ENCODE assay signal across 8 cellular contexts in the genomic region with DNA sequence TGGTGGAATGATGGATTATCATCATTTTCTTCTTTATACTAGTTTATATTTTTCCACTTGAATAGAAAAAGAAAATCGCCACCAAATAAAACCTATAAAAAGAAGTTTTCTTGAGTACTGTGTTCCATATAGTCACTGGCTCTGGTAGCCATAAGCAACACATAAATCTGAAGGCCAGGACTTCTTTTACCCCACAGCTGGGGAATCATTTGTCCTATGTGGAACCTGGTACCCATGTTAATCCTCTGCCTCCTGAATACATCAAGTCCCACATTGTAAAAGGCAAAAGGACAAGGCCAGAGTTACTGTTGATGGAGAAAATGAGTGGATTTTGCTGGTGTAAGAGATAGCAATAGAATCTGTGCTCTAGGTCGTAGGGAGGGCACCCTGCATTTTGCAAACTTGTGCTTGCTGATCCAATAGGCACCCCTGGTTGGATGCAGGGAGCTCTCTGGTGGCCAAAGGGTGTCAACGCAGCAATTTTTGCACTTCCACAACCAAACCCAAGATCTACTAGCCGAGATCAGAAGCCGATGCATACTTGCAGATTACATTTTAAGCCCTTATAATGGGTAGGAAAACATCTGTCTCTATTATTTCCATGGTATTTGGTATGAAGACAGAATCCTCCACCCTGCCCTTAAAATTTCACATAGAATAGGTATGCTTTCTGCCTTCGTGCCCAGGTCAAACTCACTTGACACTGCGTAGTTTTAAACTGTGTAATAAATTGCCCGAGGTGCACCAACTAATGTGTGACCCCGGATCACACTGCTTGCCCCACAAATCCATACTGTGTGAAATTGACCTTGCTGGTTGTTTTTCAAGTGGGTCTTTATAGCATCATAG.
DNase-seq lines count a peak whose midpoint lies in the region; ATAC-seq, FAIRE-seq and TF ChIP-seq lines count a peak whose summit lies in the region.

No MANE protein-coding gene starts in this region.

- H3K36me3 ChIP-seq in Karpas-422 (ENCODE audit: insufficient read depth, low read length) (no peaks in the 10 kb centered on the region), Panc1 (ENCODE audit: control insufficient read depth, insufficient read depth, low read length) (no peaks in the 10 kb centered on the region), kidney (ENCODE audit: control insufficient read depth in 1 of 2, insufficient read depth in 2 of 2, low read length in 2 of 2) (no peaks in the 10 kb centered on the region)

- TF ChIP-seq CTCF in Panc1 (IDR thresholded peaks at IDR 0.05) = peak; percentile 68
- TF ChIP-seq CTCF in kidney (IDR thresholded peaks at IDR 0.05; ENCODE audit: borderline replicate concordance, extremely low read depth, insufficient read depth) = peak; percentile 58

- H4K20me1 ChIP-seq in Karpas-422 (ENCODE audit: insufficient read depth, low read depth, low read length) = no peaks in the 10 kb centered on the region

- peak; percentile 32 for FAIRE-seq in kidney (lab: Jason Lieb, UNC)

- in situ Hi-C loops in Panc1 (cut with HindIII; ENCODE audit: low pct_unique_long_range_greater_than_20kb, low sequenced_read_pairs) = no loop called here

- POLR2A ChIA-PET in Panc1 (lab: Charles Lee) = no interaction called here

- H3K27ac ChIP-seq in Karpas-422 (ENCODE audit: low read length) = no peak overlapping the region
- H3K27ac ChIP-seq in Panc1 (ENCODE audit: low read length) = no peak overlapping the region
- peak overlapping the region; percentile 71 to 74 for H3K27ac ChIP-seq in kidney (ENCODE audit: low read depth in 2 of 2, low read length in 2 of 2)

- H3K79me2 ChIP-seq in Karpas-422 (ENCODE audit: low read length) = no peaks in the 10 kb centered on the region

- H3K27me3 ChIP-seq in Karpas-422 (ENCODE audit: low read length) (no peaks in the 10 kb centered on the region), Panc1 (ENCODE audit: control insufficient read depth, insufficient read depth, low read length) (no peaks in the 10 kb centered on the region; the same call in 1 of the 2 replicates)

- H3K4me2 ChIP-seq in Karpas-422 (ENCODE audit: low read depth, low read length, poor library complexity, severe bottlenecking) = no peak overlapping the region

- H3K4me3 ChIP-seq in Karpas-422 (ENCODE audit: low read length) (no peak overlapping the region), Panc1 (ENCODE audit: low read depth in 2 of 2, low read length in 2 of 2) (0 out of 4 replicates have a peak overlapping the region, but pooled peaks of 1 of the 2 experiments have one; percentile 4), kidney (ENCODE audit: low read length in 2 of 2) (peak overlapping the region in 1 of 2 donors; percentile 12)

- H3K4me1 ChIP-seq in Karpas-422 (ENCODE audit: low read length) = no peaks in the 10 kb centered on the region
- H3K4me1 ChIP-seq in Panc1 (ENCODE audit: control insufficient read depth, insufficient read depth, low read length) = no peaks in the 10 kb centered on the region
- H3K4me1 ChIP-seq in kidney (ENCODE audit: control insufficient read depth in 1 of 2, insufficient read depth in 1 of 2, low read depth in 1 of 2, low read length in 2 of 2) = peaks cover 25 to 47% of the 10 kb centered on the region in 2 donors

- DNase-seq in D341Med (ENCODE audit: low spot score) = peak; percentile 68
- peak; percentile 82 for DNase-seq in Karpas-422
- DNase-seq in Panc1 (ENCODE audit: low read depth, low spot score) = peak; percentile 39
- peak; percentile 39 for DNase-seq in brain pericyte (ENCODE audit: low read depth, low spot score)
- DNase-seq in kidney = peak; percentile 78
- peak; percentile 39 for DNase-seq in stimulated activated CD4-positive, alpha-beta T cell treated with anti-CD3 and anti-CD28 coated beads, Interleukin-1b, Interleukin-23, amount 100 ng/mL, for 48 hours

- H2AFZ ChIP-seq in Karpas-422 (ENCODE audit: low read length) = no peak overlapping the region

- ATAC-seq in GM19397 (IDR thresholded peaks at IDR 0.05; ENCODE audit: unreplicated experiment) (peak; percentile 45), Panc1 (0 out of 2 replicates have a peak, but pooled peaks have one; percentile 65), HG02610 (IDR thresholded peaks at IDR 0.05; ENCODE audit: unreplicated experiment) (no peak)

- CTCF ChIA-PET in Panc1 (lab: Charles Lee) = no interaction called here

- intact Hi-C loops in Panc1 (cut with micrococcal nuclease; ENCODE audit: unreplicated experiment) (loop anchor here (2.0 kb wide), 1 partner anchor 348 kb away; no protein-coding TSS in a partner anchor), kidney (cut with DNase I) (no loop called here)

- H3K9me3 ChIP-seq in Karpas-422 (ENCODE audit: low read length) (no peaks in the 10 kb centered on the region), Panc1 (ENCODE audit: control insufficient read depth, insufficient read depth, low read depth, low read length) (no peaks in the 10 kb centered on the region), kidney (ENCODE audit: control insufficient read depth in 1 of 2, low read length in 2 of 2) (no peaks in the 10 kb centered on the region)

- H3K9ac ChIP-seq in Karpas-422 (ENCODE audit: low read length) = no peak overlapping the region
- H3K9ac ChIP-seq in kidney (ENCODE audit: low read length in 2 of 2) = peak overlapping the region in 1 of 2 donors; percentile 41

- no peaks in the 10 kb centered on the region for H3K9me2 ChIP-seq in Karpas-422 (replicated peaks; ENCODE audit: insufficient read depth, low read length)

- no TSS peak for BruUV-seq in Panc1 (replicated peaks; lab: Mats Ljungman, UMichigan)

Comparison
In these comparisons a context has a peak if more than half of its experiments do, and no peak if none do; other contexts are left out.
1. H3K27ac ChIP-seq: peak in kidney (2 of 2); none in Karpas-422 (single experiment) and Panc1 (single experiment).
2. Peak in every context shown above with its lines, with median percentiles within 50 percentile points of each other: DNase-seq.